Comparison of ENCODE assay signal across 11 cellular contexts in genomic region chr15:68372291-68372811, GRCh38. TPM values are rescaled to one million over a fixed set of nuclear protein-coding genes. Genes with fewer than 3 reads are reported as not detected.
DNase-seq lines count a peak whose midpoint lies in the region; ATAC-seq, FAIRE-seq and TF ChIP-seq lines count a peak whose summit lies in the region.
"Had no signal": no experiment of that assay in that cellular context is flagged by ENCODE, and none has a peak within 500 bp of the region (broad histone marks: within the 10 kb centered on the region; RNA-seq: fewer than 3 reads in every experiment).

No MANE protein-coding gene starts in this region.

- H3K4me3 ChIP-seq in Panc1 (ENCODE audit: low read depth in 2 of 2, low read length in 2 of 2) (no peak overlapping the region), fibroblast of villous mesenchyme (ENCODE audit: low read depth, low read length) (no peak overlapping the region), psoas muscle (no peak overlapping the region)

- H3K27ac ChIP-seq in Panc1 (ENCODE audit: low read length) (no peak overlapping the region), psoas muscle (no peak overlapping the region)
- H3K27ac ChIP-seq: neutrophil had no signal

- no peaks in the 10 kb centered on the region for H3K27me3 ChIP-seq in Panc1 (ENCODE audit: control insufficient read depth, insufficient read depth, low read length)
- H3K27me3 ChIP-seq in psoas muscle (ENCODE audit: insufficient read depth in 3 of 3, low read length in 2 of 3) = no peaks in the 10 kb centered on the region
- H3K27me3 ChIP-seq: neutrophil had no signal

- no peak for TF ChIP-seq POLR2A in GM12892 (IDR thresholded peaks at IDR 0.05; ENCODE audit: low read depth, low read length)
- TF ChIP-seq POLR2A in GM18505 (IDR thresholded peaks at IDR 0.05; ENCODE audit: borderline replicate concordance, extremely low read depth, insufficient read depth, insufficient read length) = no peak

- intact Hi-C loops in Panc1 (cut with micrococcal nuclease; ENCODE audit: unreplicated experiment) = no loop called here
- intact Hi-C loops in psoas muscle (cut with DNase I) = loop anchor here in 1 of 2 donors (2.0 kb wide), 1 partner anchor 66 kb away; no protein-coding TSS in a partner anchor

- ATAC-seq in Panc1 = peak; percentile 90
- peak; percentile 52 to 77 (median 72) for ATAC-seq in psoas muscle
- no peak for ATAC-seq in GM18505 (IDR thresholded peaks at IDR 0.05; ENCODE audit: unreplicated experiment)
- ATAC-seq in GM19395 (IDR thresholded peaks at IDR 0.05; ENCODE audit: unreplicated experiment) = no peak

- 87 to 93% (median 88%) methylated on average over 12 of the region's 12 CpGs for WGBS in psoas muscle, 3 donors

- DNase-seq in GM12892 (ENCODE audit: insufficient read length) (peak; percentile 30), Panc1 (ENCODE audit: low read depth, low spot score) (no peak), fibroblast of villous mesenchyme (ENCODE audit: low read depth) (no peak), psoas muscle (no peak), NCI-H187 treated with DMSO at 0.1 percent for 48 hours (lab: John Stamatoyannopoulos, UW) (no peak), NOMO-1 treated with DMSO at 0.1 percent for 48 hours (lab: John Stamatoyannopoulos, UW; ENCODE audit: unreplicated experiment) (no peak)
- DNase-seq: amniotic stem cell, NCI-H446 treated with DMSO at 0.1 percent for 48 hours had no signal

- POLR2A ChIA-PET in Panc1 (lab: Charles Lee) = no interaction called here

- H3K36me3 ChIP-seq in Panc1 (ENCODE audit: control insufficient read depth, insufficient read depth, low read length) (no peaks in the 10 kb centered on the region), psoas muscle (ENCODE audit: insufficient read depth in 1 of 2, low read depth in 1 of 2) (no peaks in the 10 kb centered on the region)
- H3K36me3 ChIP-seq: neutrophil had no signal

- in situ Hi-C loops in Panc1 (cut with HindIII; ENCODE audit: low pct_unique_long_range_greater_than_20kb, low sequenced_read_pairs) = no loop called here

- TF ChIP-seq CTCF in Panc1 (IDR thresholded peaks at IDR 0.05) (peak; percentile 73; the same call in 1 of the 2 replicates), fibroblast of villous mesenchyme (IDR thresholded peaks at IDR 0.05; ENCODE audit: insufficient read depth, low read depth, low read length) (peak; percentile 54), psoas muscle (IDR thresholded peaks at IDR 0.05) (peak; percentile 45)

- CTCF ChIA-PET in Panc1 (lab: Charles Lee) = no interaction called here

- no peak for FAIRE-seq in GM12892 (lab: Jason Lieb, UNC)

- H3K9me3 ChIP-seq in Panc1 (ENCODE audit: control insufficient read depth, insufficient read depth, low read depth, low read length) = no peaks in the 10 kb centered on the region
- no peaks in the 10 kb centered on the region for H3K9me3 ChIP-seq in psoas muscle
- H3K9me3 ChIP-seq: neutrophil had no signal

- BruUV-seq in Panc1 (replicated peaks; lab: Mats Ljungman, UMichigan) = no TSS peak

- H3K4me1 ChIP-seq in Panc1 (ENCODE audit: control insufficient read depth, insufficient read depth, low read length) = no peaks in the 10 kb centered on the region
- H3K4me1 ChIP-seq in psoas muscle = peaks cover 18% of the 10 kb centered on the region

RNA-seq across cellular contexts. Expression of gene ITGA11, which starts 59.6 kb away (rescaled TPM):
- polyA plus RNA-seq in GM12892 (2012; ENCODE audit: missing spikeins) = 0.36 TPM
- total RNA-seq in Panc1 (2021; ENCODE audit: unreplicated experiment) (0.28 TPM), fibroblast of villous mesenchyme (87.7 and 159 TPM in 2 replicates), psoas muscle (1 to 10 TPM in 3 of 4 donors, under 1 TPM in 1; 0.52 to 7.9 (median 4.4) TPM)
- 0.12 TPM for polyA plus RNA-seq in Panc1 (2012; ENCODE audit: insufficient read length)
- polyA plus RNA-seq in psoas muscle = under 1 TPM; 0.10 to 0.97 (median 0.49) TPM

Comparison
In these comparisons a context has a peak if more than half of its experiments do, and no peak if none do; other contexts are left out.
1. ATAC-seq: peak in Panc1 (single experiment) and psoas muscle (4 of 4); none in GM18505 (single experiment) and GM19395 (single experiment).
2. Peak in every context shown above with its lines, with median percentiles within 50 percentile points of each other: CTCF ChIP-seq.